In genomic region chr5:178130234-178130575, GRCh38 we compare ENCODE assay signal across 10 cellular contexts. TPM values are rescaled to one million over a fixed set of nuclear protein-coding genes. Genes with fewer than 3 reads are reported as not detected.
A peak's percentile ranks its signal among the peaks of the same experiment; 100 is the strongest.
DNase-seq lines count a peak whose midpoint lies in the region; ATAC-seq, FAIRE-seq and TF ChIP-seq lines count a peak whose summit lies in the region.
"Not testable (repeated sequence)": the region's sequence is repeated elsewhere in the genome, so short reads cannot be mapped to it uniquely, and the experiment has no call there.
"Had no signal": no experiment of that assay in that cellular context is flagged by ENCODE, and none has a peak within 500 bp of the region (broad histone marks: within the 10 kb centered on the region; RNA-seq: fewer than 3 reads in every experiment).

No MANE protein-coding gene starts in this region.

- peaks cover 7 to 10% of the 10 kb centered on the region in 2 donors for H3K4me1 ChIP-seq in adrenal gland (replicated peaks in 1 of 2)
- peaks cover 16% of the 10 kb centered on the region for H3K4me1 ChIP-seq in keratinocyte (ENCODE audit: control insufficient read depth, extremely low read depth, insufficient read depth, low read length)
- H3K4me1 ChIP-seq in neuron (ENCODE audit: insufficient read depth, low read length) = peaks cover 12% of the 10 kb centered on the region

- dilution Hi-C loops in keratinocyte (cut with MboI; ENCODE audit: extremely low pct_ligation_motif_present, low sequenced_read_pairs) = not testable (repeated sequence)

- CTCF ChIA-PET in BJ (lab: Yijun Ruan, JAX) = interaction anchor here (2.0 kb wide), 1 partner anchor 54 kb away, joined by 6 read pairs; no protein-coding TSS in a partner anchor

- peak overlapping the region; percentile 98 for H3K4me2 ChIP-seq in keratinocyte (ENCODE audit: control insufficient read depth, extremely low read depth, insufficient read depth, low read depth, low read length)

- H3K79me2 ChIP-seq in keratinocyte (ENCODE audit: control insufficient read depth, insufficient read depth, low read length) = not testable (repeated sequence)

- H3K4me3 ChIP-seq in BJ (ENCODE audit: low read depth, low read length) = peak overlapping the region; percentile 89
- peak overlapping the region; percentile 67 for H3K4me3 ChIP-seq in HL-60 (replicated peaks; ENCODE audit: insufficient read depth, low read length)
- peak overlapping the region in 3 of 4 donors; percentile 63 to 78 (median 77) for H3K4me3 ChIP-seq in adrenal gland
- H3K4me3 ChIP-seq in epithelial cell of esophagus (ENCODE audit: low read length) = peak overlapping the region; percentile 83
- H3K4me3 ChIP-seq in keratinocyte (ENCODE audit: control insufficient read depth in 2 of 3, extremely low read depth in 1 of 3, insufficient read depth in 2 of 3, low read depth in 1 of 3, low read length in 3 of 3) = peak overlapping the region; percentile 76 to 95 (median 80)
- H3K4me3 ChIP-seq in neuron (ENCODE audit: low read length) = peak overlapping the region; percentile 97

- H3K9me1 ChIP-seq in keratinocyte (ENCODE audit: control insufficient read depth, extremely low read depth, insufficient read depth, low read length) = not testable (repeated sequence)

- FAIRE-seq in keratinocyte (lab: Jason Lieb, UNC) = not testable (repeated sequence)

- not testable (repeated sequence) for ATAC-seq in SK-N-SH treated with all-trans-retinoic acid at 6 μM for 48 hours

- H4K20me1 ChIP-seq in keratinocyte (ENCODE audit: control insufficient read depth, extremely low read depth, insufficient read depth, low read length) = not testable (repeated sequence)

- H2AFZ ChIP-seq in keratinocyte (ENCODE audit: control insufficient read depth, low read length) (peak overlapping the region; percentile 56), neuron (ENCODE audit: low read depth, low read length) (peak overlapping the region; percentile 97)

- intact Hi-C loops in adrenal gland (cut with DNase I) = not testable (repeated sequence)

- not testable (repeated sequence) for TF ChIP-seq POLR2A in adrenal gland (IDR thresholded peaks at IDR 0.05)

- POLR2A ChIA-PET in BJ (lab: Charles Lee) = not testable (repeated sequence)

- not testable (repeated sequence) for H3K27me3 ChIP-seq in BJ (ENCODE audit: control insufficient read depth, insufficient read depth, low read length); HL-60 (ENCODE audit: insufficient read depth, poor library complexity, severe bottlenecking); adrenal gland; keratinocyte (ENCODE audit: control insufficient read depth, extremely low read depth, insufficient read depth, low read length); neuron (ENCODE audit: insufficient read depth, low read length)

- peak overlapping the region; percentile 79 for H3K9ac ChIP-seq in keratinocyte (ENCODE audit: control insufficient read depth, extremely low read depth, insufficient read depth, low read length)

- not testable (repeated sequence) for H3K36me3 ChIP-seq in BJ (ENCODE audit: control insufficient read depth, insufficient read depth, low read length); adrenal gland (replicated peaks in 1 of 2); keratinocyte (ENCODE audit: control insufficient read depth in 2 of 2, extremely low read depth in 1 of 2, insufficient read depth in 2 of 2, low read length in 2 of 2)
- peaks cover 10% of the 10 kb centered on the region for H3K36me3 ChIP-seq in neuron (ENCODE audit: insufficient read depth, low read length)

- not testable (repeated sequence) for TF ChIP-seq CTCF in BJ (IDR thresholded peaks at IDR 0.05; ENCODE audit: insufficient read depth, low read depth, low read length); HL-60 (IDR thresholded peaks at IDR 0.05; ENCODE audit: insufficient read depth, low read length); adrenal gland (IDR thresholded peaks at IDR 0.05); epithelial cell of esophagus (IDR thresholded peaks at IDR 0.05; ENCODE audit: insufficient read depth, low read depth, low read length, missing control alignments); keratinocyte (optimal IDR thresholded peaks at IDR 0.05 in 1 of 3, IDR thresholded peaks at IDR 0.05 in 1 of 3, conservative IDR thresholded peaks at IDR 0.05 in 1 of 3; ENCODE audit: extremely low read depth in 1 of 3, insufficient read depth in 2 of 3, low read length in 3 of 3)

- H3K27ac ChIP-seq in HL-60 (replicated peaks) (peak overlapping the region; percentile 80), adrenal gland (peak overlapping the region; percentile 58 to 91 (median 81)), keratinocyte (ENCODE audit: control insufficient read depth, insufficient read depth, low read length) (peak overlapping the region; percentile 68), substantia nigra (ENCODE audit: low read depth, low read length, poor library complexity, severe bottlenecking) (peak overlapping the region; percentile 67)

- H3K9me3 ChIP-seq in adrenal gland (replicated peaks in 1 of 3); keratinocyte (ENCODE audit: control insufficient read depth, low read depth, low read length); neuron (ENCODE audit: low read length): not testable (repeated sequence)

- DNase-seq in BJ (ENCODE audit: low read depth); HL-60 (ENCODE audit: low read depth in 1 of 2, low spot score in 1 of 2); adrenal gland; epithelial cell of esophagus (ENCODE audit: low read depth); keratinocyte (ENCODE audit: low read depth, low spot score); substantia nigra (lab: John Stamatoyannopoulos, UW): not testable (repeated sequence)

- 9 to 17% (median 16%) methylated on average over 8 to 11 of the region's 11 CpGs for WGBS in adrenal gland, 4 donors

TF ChIP-seq in SK-N-SH treated with all-trans-retinoic acid at 6 μM for 48 hours, 23 proteins besides CTCF, POLR2A, EP300 and RAD21:
- peak; percentile 98 for TF ChIP-seq ZFP3 (CRISPR knock-in tag; IDR thresholded peaks at IDR 0.05)
TF ChIP-seq in SK-N-SH treated with all-trans-retinoic acid at 6 μM for 48 hours: peak in this region for 1; not testable (repeated sequence) for 22.

RNA-seq across cellular contexts. Expression of gene RMND5B, which starts 0.6 kb away (rescaled TPM):
- polyA plus RNA-seq in BJ (2011; rRNA removed) = 25.3 and 39.6 TPM in 2 replicates
- polyA minus RNA-seq in BJ (2011; rRNA and poly(A)+ RNA removed) = 18.0 and 26.6 TPM in 2 replicates
- 10 to 100 TPM; 34.8 to 51.4 (median 40.3) TPM for total RNA-seq in adrenal gland
- polyA plus RNA-seq in adrenal gland = 10 to 100 TPM; 28.1 to 36.7 (median 35.5) TPM
- polyA plus RNA-seq in keratinocyte = 15.5 to 20.2 TPM (median 15.8 TPM) in 3 replicates
- 22.2 TPM for polyA plus RNA-seq in keratinocyte (2011; ENCODE audit: low read depth)
- polyA plus RNA-seq in keratinocyte (2011; cell fraction: cytosol; rRNA removed) = 12.3 and 16.5 TPM in 2 replicates
- polyA plus RNA-seq in keratinocyte (2011; cell fraction: nucleus; rRNA removed) = 24.9 and 27.3 TPM in 2 replicates
- 13.7 and 27.7 TPM in 2 replicates for polyA plus RNA-seq in keratinocyte (2012; ENCODE audit: low replicate concordance)
- polyA minus RNA-seq in keratinocyte = 14.9 to 21.6 TPM (median 17.6 TPM) in 3 replicates
- polyA minus RNA-seq in keratinocyte (2011; cell fraction: cytosol; rRNA and poly(A)+ RNA removed) = 10.0 TPM
- polyA minus RNA-seq in keratinocyte (2011; cell fraction: nucleus; rRNA and poly(A)+ RNA removed) = 9.2 and 11.3 TPM in 2 replicates

RNA-seq across cellular contexts. Expression of gene N4BP3, which starts 16.9 kb away (rescaled TPM):
- polyA plus RNA-seq in BJ (2011; rRNA removed) = 0.02 and 0.04 TPM in 2 replicates
- 0.05 TPM in 2 replicates for polyA minus RNA-seq in BJ (2011; rRNA and poly(A)+ RNA removed)
- 1 to 10 TPM in 3 of 8 donors, under 1 TPM in 5; 0.39 to 1.8 (median 0.87) TPM for total RNA-seq in adrenal gland
- 1 to 10 TPM in 1 of 3 donors, under 1 TPM in 2; 0.31 to 2.6 (median 0.88) TPM for polyA plus RNA-seq in adrenal gland
- 1.0 to 1.9 TPM (median 1.3 TPM) in 3 replicates for polyA plus RNA-seq in keratinocyte
- polyA plus RNA-seq in keratinocyte (2011; ENCODE audit: low read depth) = 0.99 TPM
- 0.77 and 1.4 TPM in 2 replicates for polyA plus RNA-seq in keratinocyte (2011; cell fraction: cytosol; rRNA removed)
- polyA plus RNA-seq in keratinocyte (2011; cell fraction: nucleus; rRNA removed) = 2.6 and 3.3 TPM in 2 replicates
- polyA plus RNA-seq in keratinocyte (2012; ENCODE audit: low replicate concordance) = 1.9 TPM in 2 replicates
- polyA minus RNA-seq in keratinocyte = 1.1 to 2.8 TPM (median 1.4 TPM) in 3 replicates
- 3.6 TPM for polyA minus RNA-seq in keratinocyte (2011; cell fraction: cytosol; rRNA and poly(A)+ RNA removed)
- polyA minus RNA-seq in keratinocyte (2011; cell fraction: nucleus; rRNA and poly(A)+ RNA removed) = 2.0 and 2.2 TPM in 2 replicates

RNA-seq across cellular contexts. Expression of gene NHP2, which starts 23.5 kb away (rescaled TPM):
- polyA plus RNA-seq in BJ (2011; rRNA removed) = 101 and 131 TPM in 2 replicates
- 28.0 and 35.3 TPM in 2 replicates for polyA minus RNA-seq in BJ (2011; rRNA and poly(A)+ RNA removed)
- 100 to 1,000 TPM in 6 of 8 donors, 10 to 100 TPM in 2; 70.6 to 269 (median 133) TPM for total RNA-seq in adrenal gland
- polyA plus RNA-seq in adrenal gland = 100 to 1,000 TPM in 1 of 3 donors, 10 to 100 TPM in 2; 65.2 to 106 (median 68.6) TPM
- polyA plus RNA-seq in keratinocyte = 144 to 186 TPM (median 175 TPM) in 3 replicates
- 55.0 TPM for polyA plus RNA-seq in keratinocyte (2011; ENCODE audit: low read depth)
- polyA plus RNA-seq in keratinocyte (2011; cell fraction: cytosol; rRNA removed) = 161 and 229 TPM in 2 replicates
- 73.0 and 74.2 TPM in 2 replicates for polyA plus RNA-seq in keratinocyte (2011; cell fraction: nucleus; rRNA removed)
- polyA plus RNA-seq in keratinocyte (2012; ENCODE audit: low replicate concordance) = 154 and 229 TPM in 2 replicates
- 63.5 to 87.2 TPM (median 78.0 TPM) in 3 replicates for polyA minus RNA-seq in keratinocyte
- polyA minus RNA-seq in keratinocyte (2011; cell fraction: cytosol; rRNA and poly(A)+ RNA removed) = 167 TPM
- polyA minus RNA-seq in keratinocyte (2011; cell fraction: nucleus; rRNA and poly(A)+ RNA removed) = 22.8 and 23.2 TPM in 2 replicates

RNA-seq across cellular contexts. Expression of gene GMCL2, which starts 57.0 kb away (rescaled TPM):
- polyA plus RNA-seq in BJ (2011; rRNA removed) = not detected in 2 replicates
- polyA minus RNA-seq in BJ (2011; rRNA and poly(A)+ RNA removed) = not detected in 2 replicates
- not detected for total RNA-seq in adrenal gland
- polyA plus RNA-seq in adrenal gland = not detected
- not detected in 3 replicates for polyA plus RNA-seq in keratinocyte
- polyA plus RNA-seq in keratinocyte (2011; ENCODE audit: low read depth) = not detected
- not detected in 2 replicates for polyA plus RNA-seq in keratinocyte (2011; cell fraction: cytosol; rRNA removed)
- not detected in 2 replicates for polyA plus RNA-seq in keratinocyte (2011; cell fraction: nucleus; rRNA removed)
- polyA plus RNA-seq in keratinocyte (2012; ENCODE audit: low replicate concordance) = not detected in 2 replicates
- polyA minus RNA-seq in keratinocyte = not detected in 3 replicates
- polyA minus RNA-seq in keratinocyte (2011; cell fraction: cytosol; rRNA and poly(A)+ RNA removed) = not detected
- not detected in 2 replicates for polyA minus RNA-seq in keratinocyte (2011; cell fraction: nucleus; rRNA and poly(A)+ RNA removed)
- total RNA-seq: frontal cortex, occipital lobe had no signal
